12 cellular contexts compared by ENCODE assay signal in the genomic region with DNA sequence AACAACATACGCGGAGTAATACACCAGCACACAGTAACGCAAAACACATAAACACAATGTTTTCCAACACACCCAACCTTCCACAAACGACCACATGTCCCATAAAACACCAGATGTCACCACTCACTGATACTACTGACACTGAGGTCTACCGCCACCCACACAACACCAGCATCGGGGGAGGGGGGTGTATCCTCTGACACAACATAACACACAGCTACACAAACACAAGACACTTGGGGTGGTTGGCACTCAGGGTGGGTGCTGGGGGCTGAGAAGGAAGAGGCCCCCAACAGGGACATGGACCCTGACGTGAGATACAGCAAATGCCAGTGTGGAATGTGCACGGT. TPM values are rescaled to one million over a fixed set of nuclear protein-coding genes. Genes with fewer than 3 reads are reported as not detected.
DNase-seq lines count a peak whose midpoint lies in the region; ATAC-seq, FAIRE-seq and TF ChIP-seq lines count a peak whose summit lies in the region.
"Had no signal": no experiment of that assay in that cellular context is flagged by ENCODE, and none has a peak within 500 bp of the region (broad histone marks: within the 10 kb centered on the region; RNA-seq: fewer than 3 reads in every experiment).

No MANE protein-coding gene starts in this region.

- no peak overlapping the region for H3K4me3 ChIP-seq in Loucy (ENCODE audit: low read length, poor library complexity, severe bottlenecking)
- no peak overlapping the region for H3K4me3 ChIP-seq in osteoblast (ENCODE audit: insufficient read depth, low read length)
- no peak overlapping the region for H3K4me3 ChIP-seq in thyroid gland (replicated peaks in 1 of 3)
- no peak overlapping the region for H3K4me3 ChIP-seq in small intestine (ENCODE audit: low read depth in 1 of 2, low read length in 2 of 2)

- H3K27ac Mint-ChIP-seq in activated CD4-positive, alpha-beta T cell treated with anti-CD3 and anti-CD28 coated beads for 36 hours, result peak overlapping the region; percentile 91
- H3K27ac Mint-ChIP-seq in activated naive CD8-positive, alpha-beta T cell treated with anti-CD3 and anti-CD28 coated beads for 36 hours, result peak overlapping the region; percentile 85

- intact Hi-C loops in activated CD4-positive, alpha-beta T cell treated with anti-CD3 and anti-CD28 coated beads for 36 hours (cut with DNase I, micrococcal nuclease), result loop anchor here (5.0 to 10.0 kb wide), 3 partner anchors 255 to 347 kb away; a partner anchor contains a TSS
- intact Hi-C loops in thyroid gland (cut with DNase I), result loop anchor here (5.0 kb wide), 1 partner anchor 35 kb away; no protein-coding TSS in a partner anchor

- no peaks in the 10 kb centered on the region for H3K9me3 Mint-ChIP-seq in activated CD4-positive, alpha-beta T cell treated with anti-CD3 and anti-CD28 coated beads for 36 hours (ENCODE audit: low read depth)
- no peaks in the 10 kb centered on the region for H3K9me3 Mint-ChIP-seq in activated naive CD8-positive, alpha-beta T cell treated with anti-CD3 and anti-CD28 coated beads for 36 hours

- H2AFZ ChIP-seq in Loucy (ENCODE audit: low read length) (no peak overlapping the region), osteoblast (ENCODE audit: low read length) (no peak overlapping the region)

- H3K27me3 Mint-ChIP-seq in activated CD4-positive, alpha-beta T cell treated with anti-CD3 and anti-CD28 coated beads for 36 hours, result no peaks in the 10 kb centered on the region
- no peaks in the 10 kb centered on the region for H3K27me3 Mint-ChIP-seq in activated naive CD8-positive, alpha-beta T cell treated with anti-CD3 and anti-CD28 coated beads for 36 hours

- peaks cover 56% of the 10 kb centered on the region for H3K4me1 ChIP-seq in Loucy (ENCODE audit: insufficient read depth, low read length, poor library complexity, severe bottlenecking)
- peaks cover 41% of the 10 kb centered on the region for H3K4me1 ChIP-seq in osteoblast (ENCODE audit: insufficient read depth, low read length)
- no peaks in the 10 kb centered on the region for H3K4me1 ChIP-seq in thyroid gland
- peaks cover 0 to 2% of the 10 kb centered on the region in 2 donors for H3K4me1 ChIP-seq in small intestine (ENCODE audit: control insufficient read depth in 2 of 2, insufficient read depth in 1 of 2, low read depth in 1 of 2, low read length in 1 of 2)

- 66 to 70% methylated on average over 8 of the region's 8 CpGs for whole genome bisulfite sequencing in thyroid gland, 2 donors
- WGBS in small intestine, 3 donors, result 50 to 58% (median 52%) methylated on average over 8 of the region's 8 CpGs

- no peak for ATAC-seq in activated CD4-positive, alpha-beta T cell treated with anti-CD3 and anti-CD28 coated beads for 36 hours
- ATAC-seq: right cardiac atrium had no signal

- no peak for TF ChIP-seq POLR2A in thyroid gland (IDR thresholded peaks at IDR 0.05)

- no peak for TF ChIP-seq CTCF in Loucy (conservative IDR thresholded peaks at IDR 0.05; ENCODE audit: low read length)
- no peak for TF ChIP-seq CTCF in osteoblast (IDR thresholded peaks at IDR 0.05; ENCODE audit: extremely low read depth, low read depth, low read length)
- TF ChIP-seq CTCF in thyroid gland (IDR thresholded peaks at IDR 0.05), result no peak

- CTCF ChIA-PET in activated CD4-positive, alpha-beta T cell treated with anti-CD3 and anti-CD28 coated beads for 36 hours (lab: Charles Lee), result interaction anchor here (1.1 to 1.8 kb wide), 2 partner anchors 16 to 30 kb away, joined by 3 to 23 read pairs; no protein-coding TSS in a partner anchor

- peak overlapping the region; percentile 78 for H3K4me3 Mint-ChIP-seq in activated CD4-positive, alpha-beta T cell treated with anti-CD3 and anti-CD28 coated beads for 36 hours
- peak overlapping the region; percentile 44 for H3K4me3 Mint-ChIP-seq in activated naive CD8-positive, alpha-beta T cell treated with anti-CD3 and anti-CD28 coated beads for 36 hours

- H3K27me3 ChIP-seq in Loucy (ENCODE audit: insufficient read depth, low read length, poor library complexity, severe bottlenecking), result no peaks in the 10 kb centered on the region
- no peaks in the 10 kb centered on the region for H3K27me3 ChIP-seq in osteoblast (ENCODE audit: insufficient read depth, low read length)
- H3K27me3 ChIP-seq in thyroid gland, result no peaks in the 10 kb centered on the region
- H3K27me3 ChIP-seq in small intestine (ENCODE audit: control insufficient read depth in 2 of 2, insufficient read depth in 2 of 2, low read length in 2 of 2), result no peaks in the 10 kb centered on the region

- no peaks in the 10 kb centered on the region for H4K20me1 ChIP-seq in Loucy (ENCODE audit: insufficient read depth, low read length, poor library complexity, severe bottlenecking)
- no peaks in the 10 kb centered on the region for H4K20me1 ChIP-seq in osteoblast (ENCODE audit: insufficient read depth, low read length)

- H3K4me1 Mint-ChIP-seq in activated CD4-positive, alpha-beta T cell treated with anti-CD3 and anti-CD28 coated beads for 36 hours, result peaks cover 60% of the 10 kb centered on the region
- peaks cover 49% of the 10 kb centered on the region for H3K4me1 Mint-ChIP-seq in activated naive CD8-positive, alpha-beta T cell treated with anti-CD3 and anti-CD28 coated beads for 36 hours

- H3K79me2 ChIP-seq in Loucy (ENCODE audit: insufficient read depth, low read length), result peaks cover 22% of the 10 kb centered on the region; the same call in 1 of the 2 replicates
- peaks cover 27% of the 10 kb centered on the region for H3K79me2 ChIP-seq in osteoblast (ENCODE audit: insufficient read depth, low read length)

- H3K4me2 ChIP-seq in Loucy (ENCODE audit: low read depth, low read length, poor library complexity, severe bottlenecking) (no peak overlapping the region), osteoblast (ENCODE audit: insufficient read depth, low read length) (no peak overlapping the region)

- no peak for FAIRE-seq in small intestine (lab: Jason Lieb, UNC)

- H3K9me3 ChIP-seq in Loucy (ENCODE audit: insufficient read depth, low read depth, low read length), result no peaks in the 10 kb centered on the region
- no peaks in the 10 kb centered on the region for H3K9me3 ChIP-seq in osteoblast (ENCODE audit: low read depth, low read length)
- H3K9me3 ChIP-seq in thyroid gland, result no peaks in the 10 kb centered on the region
- H3K9me3 ChIP-seq in small intestine (ENCODE audit: control insufficient read depth, low read depth), result no peaks in the 10 kb centered on the region

- H3F3A ChIP-seq in Loucy (ENCODE audit: low read depth), result no peaks in the 10 kb centered on the region

- H3K9ac ChIP-seq in Loucy (ENCODE audit: low read depth, low read length, poor library complexity, severe bottlenecking), result peak overlapping the region; percentile 8

- H3K36me3 ChIP-seq in Loucy (ENCODE audit: insufficient read depth, low read length) (no peaks in the 10 kb centered on the region), osteoblast (ENCODE audit: insufficient read depth, low read length) (no peaks in the 10 kb centered on the region), thyroid gland (no peaks in the 10 kb centered on the region), small intestine (ENCODE audit: control insufficient read depth in 2 of 2, insufficient read depth in 2 of 2, low read length in 2 of 2) (no peaks in the 10 kb centered on the region)

- POLR2A ChIA-PET in activated CD4-positive, alpha-beta T cell treated with anti-CD3 and anti-CD28 coated beads for 36 hours (lab: Charles Lee), result interaction anchor here (1.0 to 2.4 kb wide), 3 partner anchors 17 to 30 kb away, joined by 6 to 19 read pairs (median 11); a partner anchor contains a TSS

- H3K9me2 ChIP-seq in Loucy (replicated peaks; ENCODE audit: low read depth, low read length), result no peaks in the 10 kb centered on the region

- H3K27ac ChIP-seq in osteoblast (ENCODE audit: low read depth, low read length), result no peak overlapping the region
- no peak overlapping the region for H3K27ac ChIP-seq in thyroid gland
- H3K27ac ChIP-seq in small intestine (ENCODE audit: low read depth in 1 of 2, low read length in 1 of 2), result no peak overlapping the region
- H3K27ac ChIP-seq: HL-60 had no signal

- DNase-seq in activated CD4-positive, alpha-beta T cell treated with anti-CD3 and anti-CD28 coated beads for 36 hours, result peak; percentile 31
- DNase-seq in activated CD4-positive, alpha-beta T cell treated with anti-CD3 and anti-CD28 coated beads for 4 hours, result no peak
- no peak for DNase-seq in activated naive CD8-positive, alpha-beta T cell treated with anti-CD3 and anti-CD28 coated beads for 36 hours
- DNase-seq in osteoblast (ENCODE audit: insufficient read length, low spot score, missing footprints) (peak; percentile 36), NCI-H2227 treated with DMSO at 0.1 percent for 48 hours (lab: John Stamatoyannopoulos, UW) (no peak), thyroid gland (no peak), small intestine (no peak)
- DNase-seq: kidney glomerular epithelial cell, right cardiac atrium had no signal

- peaks cover 24% of the 10 kb centered on the region for H3K36me3 Mint-ChIP-seq in activated CD4-positive, alpha-beta T cell treated with anti-CD3 and anti-CD28 coated beads for 36 hours (ENCODE audit: low read depth)
- H3K36me3 Mint-ChIP-seq in activated naive CD8-positive, alpha-beta T cell treated with anti-CD3 and anti-CD28 coated beads for 36 hours, result peaks cover 10% of the 10 kb centered on the region

RNA-seq across cellular contexts. Expression of a gene that starts 1.5 kb away (rescaled TPM):
- total RNA-seq in activated CD4-positive, alpha-beta T cell treated with anti-CD3 and anti-CD28 coated beads for 36 hours, result 100 to 1,000 TPM; 103 to 110 TPM
- total RNA-seq in activated naive CD8-positive, alpha-beta T cell treated with anti-CD3 and anti-CD28 coated beads for 36 hours, result 10 to 100 TPM; 38.9 to 41.5 TPM
- 6.5 and 7.2 TPM in 2 replicates for total RNA-seq in osteoblast
- total RNA-seq in thyroid gland, result 1 to 10 TPM in 2 of 4 donors, under 1 TPM in 2; 0.29 to 1.7 (median 1.0) TPM
- polyA plus RNA-seq in small intestine, result 1 to 10 TPM in 1 of 3 donors, not detected in 2; 2.6 TPM
- total RNA-seq: A673 had no signal

RNA-seq across cellular contexts. Expression of a gene that starts 20.0 kb away (rescaled TPM):
- 1 to 10 TPM in 1 of 2 experiments, under 1 TPM in 1; 0.86 to 1.2 TPM for total RNA-seq in activated CD4-positive, alpha-beta T cell treated with anti-CD3 and anti-CD28 coated beads for 36 hours
- total RNA-seq in activated naive CD8-positive, alpha-beta T cell treated with anti-CD3 and anti-CD28 coated beads for 36 hours, result 1 to 10 TPM; 1.6 TPM
- 0.29 and 0.72 TPM in 2 replicates for total RNA-seq in osteoblast
- total RNA-seq in thyroid gland, result 1 to 10 TPM; 1.6 to 7.6 (median 2.5) TPM
- 1 to 10 TPM in 2 of 3 donors, not detected in 1; 1.1 to 2.3 TPM for polyA plus RNA-seq in small intestine
- total RNA-seq: A673 had no signal

RNA-seq across cellular contexts. Expression of a gene that starts 27.5 kb away (rescaled TPM):
- 10 to 100 TPM; 64.4 to 65.2 TPM for total RNA-seq in activated CD4-positive, alpha-beta T cell treated with anti-CD3 and anti-CD28 coated beads for 36 hours
- 10 to 100 TPM; 55.7 to 58.1 TPM for total RNA-seq in activated naive CD8-positive, alpha-beta T cell treated with anti-CD3 and anti-CD28 coated beads for 36 hours
- total RNA-seq in osteoblast (14.5 and 17.4 TPM in 2 replicates), thyroid gland (10 to 100 TPM; 15.5 to 34.4 (median 18.8) TPM)
- 10 to 100 TPM; 21.3 to 27.7 (median 25.3) TPM for polyA plus RNA-seq in small intestine

RNA-seq across cellular contexts. Expression of a gene that starts 44.8 kb away (rescaled TPM):
- total RNA-seq in activated CD4-positive, alpha-beta T cell treated with anti-CD3 and anti-CD28 coated beads for 36 hours, result 1 to 10 TPM; 5.4 to 6.8 TPM
- total RNA-seq in activated naive CD8-positive, alpha-beta T cell treated with anti-CD3 and anti-CD28 coated beads for 36 hours, result 1 to 10 TPM; 5.6 to 7.2 TPM
- total RNA-seq in osteoblast (13.4 and 15.6 TPM in 2 replicates), thyroid gland (10 to 100 TPM in 3 of 4 donors, 1 to 10 TPM in 1; 9.9 to 29.1 (median 18.9) TPM)
- polyA plus RNA-seq in small intestine, result 1 to 10 TPM; 1.3 to 3.5 (median 2.8) TPM

Comparison
In these comparisons a context has a peak if more than half of its experiments do, and no peak if none do; other contexts are left out.
1. DNase-seq: peak in activated CD4-positive, alpha-beta T cell treated with anti-CD3 and anti-CD28 coated beads for 36 hours (single experiment) and osteoblast (single experiment); none in activated CD4-positive, alpha-beta T cell treated with anti-CD3 and anti-CD28 coated beads for 4 hours (0 of 2), activated naive CD8-positive, alpha-beta T cell treated with anti-CD3 and anti-CD28 coated beads for 36 hours (single experiment), NCI-H2227 treated with DMSO at 0.1 percent for 48 hours (single experiment), thyroid gland (0 of 2) and small intestine (single experiment).